ENCODE assay signal across 12 cellular contexts in genomic region chr6:118581489-118581959, GRCh38. TPM values are rescaled to one million over a fixed set of nuclear protein-coding genes. Genes with fewer than 3 reads are reported as not detected.
DNase-seq lines count a peak whose midpoint lies in the region; ATAC-seq, FAIRE-seq and TF ChIP-seq lines count a peak whose summit lies in the region.
"Had no signal": no experiment of that assay in that cellular context is flagged by ENCODE, and none has a peak within 500 bp of the region (broad histone marks: within the 10 kb centered on the region; RNA-seq: fewer than 3 reads in every experiment).

No MANE protein-coding gene starts in this region.

- peak overlapping the region; percentile 23 for H3K4me2 ChIP-seq in astrocyte (ENCODE audit: low read length)
- H3K4me2 ChIP-seq: BLaER1, KMS-11, PC-9 had no signal

- H3K4me3 ChIP-seq in astrocyte (ENCODE audit: insufficient read depth, low read depth, low read length) = no peak overlapping the region
- H3K4me3 ChIP-seq: BLaER1, PC-9 had no signal

- DNase-seq in natural killer cell = no peak
- DNase-seq in natural killer cell treated with Interleukin-12 subunit alpha and Interleukin-12 subunit beta and Interleukin-15 and Interleukin-18, amount 100 ng/mL, for 72 hours (ENCODE audit: low spot score) = no peak
- peak; percentile 75 for DNase-seq in astrocyte (ENCODE audit: low read depth)
- peak; percentile 40 for DNase-seq in kidney tubule cell (ENCODE audit: low spot score)
- no peak for DNase-seq in T-helper 2 cell
- no peak for DNase-seq in posterior vena cava (ENCODE audit: low spot score)
- no peak for DNase-seq in RKO (ENCODE audit: low spot score)

- no peaks in the 10 kb centered on the region for H3K27me3 ChIP-seq in astrocyte (ENCODE audit: insufficient read depth, low read length)
- H3K27me3 ChIP-seq: BLaER1 had no signal

- no peak for FAIRE-seq in astrocyte (lab: Jason Lieb, UNC)

- ATAC-seq in natural killer cell = peak in 2 of 3 donors; percentile 24 to 27
- ATAC-seq in natural killer cell treated with Interleukin-12 subunit alpha and Interleukin-12 subunit beta and Interleukin-15 and Interleukin-18, amount 100 ng/mL, for 72 hours = no peak
- ATAC-seq in GM19452 (IDR thresholded peaks at IDR 0.05; ENCODE audit: unreplicated experiment) = no peak

- H3K9me3 Mint-ChIP-seq in natural killer cell (peaks cover 2 to 3% of the 10 kb centered on the region in 2 donors), astrocyte (ENCODE audit: unreplicated experiment) (peaks cover 17% of the 10 kb centered on the region)
- peaks cover 7% of the 10 kb centered on the region for H3K9me3 Mint-ChIP-seq in natural killer cell treated with Interleukin-12 subunit alpha and Interleukin-12 subunit beta and Interleukin-15 and Interleukin-18, amount 100 ng/mL, for 72 hours

- no peak overlapping the region for H3K4me3 Mint-ChIP-seq in natural killer cell
- H3K4me3 Mint-ChIP-seq in natural killer cell treated with Interleukin-12 subunit alpha and Interleukin-12 subunit beta and Interleukin-15 and Interleukin-18, amount 100 ng/mL, for 72 hours = no peak overlapping the region
- no peak overlapping the region for H3K4me3 Mint-ChIP-seq in astrocyte (ENCODE audit: unreplicated experiment)

- H3K9me3 ChIP-seq in astrocyte (ENCODE audit: insufficient read depth, low read depth, low read length) = peaks cover 13% of the 10 kb centered on the region

- peaks cover 72% of the 10 kb centered on the region for H4K20me1 ChIP-seq in astrocyte (ENCODE audit: insufficient read depth, low read length)

- H3K27ac ChIP-seq in astrocyte (ENCODE audit: low read depth, low read length) = peak overlapping the region; percentile 9
- H3K27ac ChIP-seq: BLaER1, KMS-11, PC-9 had no signal

- intact Hi-C loops in natural killer cell (cut with micrococcal nuclease) = loop anchor here (1.0 kb wide), 1 partner anchor 605 kb away; no protein-coding TSS in a partner anchor
- intact Hi-C loops in posterior vena cava (cut with DNase I) = loop anchor here (5.0 kb wide), 2 partner anchors 299 to 1096 kb away; no protein-coding TSS in a partner anchor

- no peaks in the 10 kb centered on the region for H3K36me3 ChIP-seq in astrocyte (ENCODE audit: insufficient read depth, low read length)
- H3K36me3 ChIP-seq: BLaER1 had no signal

- H3K27ac Mint-ChIP-seq in natural killer cell (peak overlapping the region; percentile 28 to 72), astrocyte (ENCODE audit: unreplicated experiment) (peak overlapping the region; percentile 60)
- H3K27ac Mint-ChIP-seq in natural killer cell treated with Interleukin-12 subunit alpha and Interleukin-12 subunit beta and Interleukin-15 and Interleukin-18, amount 100 ng/mL, for 72 hours = no peak overlapping the region

- H3K79me2 ChIP-seq in astrocyte (ENCODE audit: insufficient read depth, low read length) = peaks cover 66% of the 10 kb centered on the region

- H3K27me3 Mint-ChIP-seq in natural killer cell (ENCODE audit: low read depth in 2 of 2) (no peaks in the 10 kb centered on the region), astrocyte (ENCODE audit: low read depth, unreplicated experiment) (no peaks in the 10 kb centered on the region)
- H3K27me3 Mint-ChIP-seq in natural killer cell treated with Interleukin-12 subunit alpha and Interleukin-12 subunit beta and Interleukin-15 and Interleukin-18, amount 100 ng/mL, for 72 hours = no peaks in the 10 kb centered on the region

- H3K4me1 ChIP-seq in astrocyte (ENCODE audit: insufficient read depth, low read length) = peaks cover 7% of the 10 kb centered on the region
- H3K4me1 ChIP-seq: BLaER1 had no signal

- peaks cover 8% of the 10 kb centered on the region for H3K36me3 Mint-ChIP-seq in natural killer cell
- H3K36me3 Mint-ChIP-seq in natural killer cell treated with Interleukin-12 subunit alpha and Interleukin-12 subunit beta and Interleukin-15 and Interleukin-18, amount 100 ng/mL, for 72 hours = peaks cover 25% of the 10 kb centered on the region
- H3K36me3 Mint-ChIP-seq in astrocyte (ENCODE audit: low read depth, unreplicated experiment) = peaks cover 15% of the 10 kb centered on the region

- H3K9ac ChIP-seq in astrocyte (ENCODE audit: low read length) = no peak overlapping the region
- H3K9ac ChIP-seq: BLaER1, KMS-11 had no signal

- H3K4me1 Mint-ChIP-seq in natural killer cell = peaks cover 17 to 34% of the 10 kb centered on the region in 2 donors
- H3K4me1 Mint-ChIP-seq in natural killer cell treated with Interleukin-12 subunit alpha and Interleukin-12 subunit beta and Interleukin-15 and Interleukin-18, amount 100 ng/mL, for 72 hours (ENCODE audit: low read depth in 2 of 2) = peaks cover 19 to 23% of the 10 kb centered on the region in 2 donors
- peaks cover 15% of the 10 kb centered on the region for H3K4me1 Mint-ChIP-seq in astrocyte (ENCODE audit: low read depth, unreplicated experiment)

- H2AFZ ChIP-seq in astrocyte (ENCODE audit: low read depth, low read length) = no peak overlapping the region
- H2AFZ ChIP-seq: PC-9 had no signal

- TF ChIP-seq CTCF in natural killer cell (IDR thresholded peaks at IDR 0.05) (no peak), astrocyte (IDR thresholded peaks at IDR 0.05; ENCODE audit: insufficient read depth, low read depth, low read length) (no peak)

RNA-seq across cellular contexts. Expression of gene PLN, which starts 33.4 kb away (rescaled TPM):
- total RNA-seq in natural killer cell (not detected), astrocyte (0.43 TPM in 1 of 2 replicates, not detected in the other), posterior vena cava (100 to 1,000 TPM; 234 to 277 TPM)
- total RNA-seq in natural killer cell treated with Interleukin-12 subunit alpha and Interleukin-12 subunit beta and Interleukin-15 and Interleukin-18, amount 100 ng/mL, for 72 hours = not detected
- total RNA-seq: dermis microvascular lymphatic vessel endothelial cell, PC-9 had no signal

Comparison
In these comparisons a context has a peak if more than half of its experiments do, and no peak if none do; other contexts are left out.
1. ATAC-seq: peak in natural killer cell (2 of 3); none in natural killer cell treated with Interleukin-12 subunit alpha and Interleukin-12 subunit beta and Interleukin-15 and Interleukin-18, amount 100 ng/mL, for 72 hours (0 of 2) and GM19452 (single experiment).
2. H3K27ac Mint-ChIP-seq: peak in natural killer cell (2 of 2) and astrocyte (single experiment); none in natural killer cell treated with Interleukin-12 subunit alpha and Interleukin-12 subunit beta and Interleukin-15 and Interleukin-18, amount 100 ng/mL, for 72 hours (0 of 2).
3. DNase-seq: peak in astrocyte (single experiment) and kidney tubule cell (single experiment); none in natural killer cell (single experiment), natural killer cell treated with Interleukin-12 subunit alpha and Interleukin-12 subunit beta and Interleukin-15 and Interleukin-18, amount 100 ng/mL, for 72 hours (single experiment), T-helper 2 cell (0 of 5), posterior vena cava (single experiment) and RKO (single experiment).
4. RNA of gene PLN, which starts 33.4 kb away (total RNA-seq): 234 to 277 TPM in posterior vena cava; 0.43 TPM in astrocyte, not detected in natural killer cell and not detected in natural killer cell treated with Interleukin-12 subunit alpha and Interleukin-12 subunit beta and Interleukin-15 and Interleukin-18, amount 100 ng/mL, for 72 hours; every median in the first group is over 100 times any median in the second.